8 cellular contexts compared by ENCODE assay signal in genomic region chr3:108590443-108590842, GRCh38. TPM values are rescaled to one million over a fixed set of nuclear protein-coding genes. Genes with fewer than 3 reads are reported as not detected.
A peak's percentile ranks its signal among the peaks of the same experiment; 100 is the strongest.
DNase-seq lines count a peak whose midpoint lies in the region; ATAC-seq and TF ChIP-seq lines count a peak whose summit lies in the region.

No MANE protein-coding gene starts in this region.

- H3K36me3 Mint-ChIP-seq in activated T-cell treated with anti-CD3 and anti-CD28 coated beads, Interleukin-2, amount 50 U/mL, for 72 hours (ENCODE audit: insufficient read depth in 2 of 2) = peaks cover 0 to 10% of the 10 kb centered on the region in 2 donors
- H3K36me3 Mint-ChIP-seq in glutamatergic neuron (ENCODE audit: unreplicated experiment) = no peaks in the 10 kb centered on the region

- no peak for DNase-seq in activated T-cell treated with anti-CD3 and anti-CD28 coated beads, Interleukin-2, amount 50 U/mL, for 72 hours
- no peak for DNase-seq in activated T-cell treated with anti-CD3 and anti-CD28 coated beads, Interleukin-2, amount 50 U/mL, for 48 hours
- DNase-seq in SW480 (ENCODE audit: low spot score) (peak; percentile 28), glutamatergic neuron (no peak), H4 (ENCODE audit: low spot score) (no peak)
- DNase-seq in stimulated activated naive CD8-positive, alpha-beta T cell treated with anti-CD3 and anti-CD28 coated beads, Interleukin-15, amount 100 ng/mL, for 72 hours = no peak

- H3K9me3 Mint-ChIP-seq in activated T-cell treated with anti-CD3 and anti-CD28 coated beads, Interleukin-2, amount 50 U/mL, for 72 hours = no peaks in the 10 kb centered on the region
- H3K9me3 Mint-ChIP-seq in glutamatergic neuron (ENCODE audit: unreplicated experiment) = peaks cover 2% of the 10 kb centered on the region
- no peaks in the 10 kb centered on the region for H3K9me3 Mint-ChIP-seq in stimulated activated naive CD8-positive, alpha-beta T cell treated with anti-CD3 and anti-CD28 coated beads, Interleukin-15, amount 100 ng/mL, for 72 hours

- H3K4me3 Mint-ChIP-seq in activated T-cell treated with anti-CD3 and anti-CD28 coated beads, Interleukin-2, amount 50 U/mL, for 72 hours = peak overlapping the region; percentile 99
- peak overlapping the region; percentile 98 for H3K4me3 Mint-ChIP-seq in glutamatergic neuron (ENCODE audit: unreplicated experiment)
- H3K4me3 Mint-ChIP-seq in stimulated activated naive CD8-positive, alpha-beta T cell treated with anti-CD3 and anti-CD28 coated beads, Interleukin-15, amount 100 ng/mL, for 72 hours = peak overlapping the region; percentile 96 to 100

- no peak for TF ChIP-seq CTCF in glutamatergic neuron (IDR thresholded peaks at IDR 0.05; ENCODE audit: partially characterized antibody, unreplicated experiment)

- ATAC-seq in activated T-cell treated with anti-CD3 and anti-CD28 coated beads, Interleukin-2, amount 50 U/mL, for 72 hours (replicated peaks in 1 of 2) = no peak
- no peak for ATAC-seq in stimulated activated naive CD8-positive, alpha-beta T cell treated with anti-CD3 and anti-CD28 coated beads, Interleukin-15, amount 100 ng/mL, for 72 hours
- ATAC-seq in HG03469 (IDR thresholded peaks at IDR 0.05; ENCODE audit: unreplicated experiment) (no peak), HG02571 (IDR thresholded peaks at IDR 0.05; ENCODE audit: unreplicated experiment) (no peak)

- H3K27me3 Mint-ChIP-seq in activated T-cell treated with anti-CD3 and anti-CD28 coated beads, Interleukin-2, amount 50 U/mL, for 72 hours (ENCODE audit: low read depth) = no peaks in the 10 kb centered on the region
- H3K27me3 Mint-ChIP-seq in glutamatergic neuron (ENCODE audit: unreplicated experiment) = peaks cover 4% of the 10 kb centered on the region
- no peaks in the 10 kb centered on the region for H3K27me3 Mint-ChIP-seq in stimulated activated naive CD8-positive, alpha-beta T cell treated with anti-CD3 and anti-CD28 coated beads, Interleukin-15, amount 100 ng/mL, for 72 hours

- peaks cover 52% of the 10 kb centered on the region for H3K4me1 Mint-ChIP-seq in activated T-cell treated with anti-CD3 and anti-CD28 coated beads, Interleukin-2, amount 50 U/mL, for 72 hours (ENCODE audit: low read depth)
- peaks cover 13% of the 10 kb centered on the region for H3K4me1 Mint-ChIP-seq in glutamatergic neuron (ENCODE audit: low read depth, unreplicated experiment)
- H3K4me1 Mint-ChIP-seq in stimulated activated naive CD8-positive, alpha-beta T cell treated with anti-CD3 and anti-CD28 coated beads, Interleukin-15, amount 100 ng/mL, for 72 hours = peaks cover 52% of the 10 kb centered on the region

- peak overlapping the region; percentile 98 for H3K27ac Mint-ChIP-seq in activated T-cell treated with anti-CD3 and anti-CD28 coated beads, Interleukin-2, amount 50 U/mL, for 72 hours
- peak overlapping the region; percentile 99 for H3K27ac Mint-ChIP-seq in glutamatergic neuron (ENCODE audit: unreplicated experiment)
- peak overlapping the region; percentile 100 for H3K27ac Mint-ChIP-seq in stimulated activated naive CD8-positive, alpha-beta T cell treated with anti-CD3 and anti-CD28 coated beads, Interleukin-15, amount 100 ng/mL, for 72 hours

RNA-seq across cellular contexts. Expression of gene DZIP3, which starts 0.9 kb away (rescaled TPM):
- 10 to 100 TPM; 21.2 to 25.2 TPM for total RNA-seq in activated T-cell treated with anti-CD3 and anti-CD28 coated beads, Interleukin-2, amount 50 U/mL, for 72 hours
- total RNA-seq in glutamatergic neuron (ENCODE audit: unreplicated experiment) = 44.3 TPM
- total RNA-seq in H4 (2014; rRNA removed; shearing (Covaris generic)) = 8.0 and 11.7 TPM in 2 replicates

RNA-seq across cellular contexts. Expression of gene CIP2A, which starts 1.2 kb away (rescaled TPM):
- 10 to 100 TPM; 32.5 to 42.1 TPM for total RNA-seq in activated T-cell treated with anti-CD3 and anti-CD28 coated beads, Interleukin-2, amount 50 U/mL, for 72 hours
- 8.2 TPM for total RNA-seq in glutamatergic neuron (ENCODE audit: unreplicated experiment)
- total RNA-seq in H4 (2014; rRNA removed; shearing (Covaris generic)) = 15.4 and 22.3 TPM in 2 replicates
